ENCODE assay signal across 1 cellular context in genomic region chr2:232600053-232600773, GRCh38.
TF ChIP-seq lines count a peak whose summit lies in the region.

No MANE protein-coding gene starts in this region.

TF ChIP-seq in GM23338, 12 proteins besides CTCF, POLR2A, EP300 and RAD21 (continued from another document):
- no peak for TF ChIP-seq REST (IDR thresholded peaks at IDR 0.05; ENCODE audit: unreplicated experiment)
- no peak for TF ChIP-seq ZNF331 (CRISPR knock-in tag; IDR thresholded peaks at IDR 0.05; ENCODE audit: low read depth)
- no peak for TF ChIP-seq ZNF114 (CRISPR knock-in tag; IDR thresholded peaks at IDR 0.05)
- TF ChIP-seq EZH2 (IDR thresholded peaks at IDR 0.05; ENCODE audit: low read depth, unreplicated experiment) = no peak
- TF ChIP-seq, protein P1, sequence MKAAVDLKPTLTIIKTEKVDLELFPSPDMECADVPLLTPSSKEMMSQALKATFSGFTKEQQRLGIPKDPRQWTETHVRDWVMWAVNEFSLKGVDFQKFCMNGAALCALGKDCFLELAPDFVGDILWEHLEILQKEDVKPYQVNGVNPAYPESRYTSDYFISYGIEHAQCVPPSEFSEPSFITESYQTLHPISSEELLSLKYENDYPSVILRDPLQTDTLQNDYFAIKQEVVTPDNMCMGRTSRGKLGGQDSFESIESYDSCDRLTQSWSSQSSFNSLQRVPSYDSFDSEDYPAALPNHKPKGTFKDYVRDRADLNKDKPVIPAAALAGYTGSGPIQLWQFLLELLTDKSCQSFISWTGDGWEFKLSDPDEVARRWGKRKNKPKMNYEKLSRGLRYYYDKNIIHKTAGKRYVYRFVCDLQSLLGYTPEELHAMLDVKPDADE (IDR thresholded peaks at IDR 0.05) = no peak
